9 cellular contexts compared by ENCODE assay signal in genomic region chr19:17553256-17553655, GRCh38. TPM values are rescaled to one million over a fixed set of nuclear protein-coding genes. Genes with fewer than 3 reads are reported as not detected.
DNase-seq lines count a peak whose midpoint lies in the region; ATAC-seq and TF ChIP-seq lines count a peak whose summit lies in the region.
"Had no signal": no experiment of that assay in that cellular context is flagged by ENCODE, and none has a peak within 500 bp of the region (broad histone marks: within the 10 kb centered on the region; RNA-seq: fewer than 3 reads in every experiment).

No MANE protein-coding gene starts in this region.

- TF ChIP-seq CTCF in NB4 (IDR thresholded peaks at IDR 0.05; ENCODE audit: low read depth, low read length) (no peak), astrocyte of the spinal cord (IDR thresholded peaks at IDR 0.05; ENCODE audit: low read depth, low read length) (no peak), liver (IDR thresholded peaks at IDR 0.05; ENCODE audit: low read depth, low read length, missing input control) (no peak), uterus (IDR thresholded peaks at IDR 0.05) (peak in 1 of 4 experiments; percentile 5)

- intact Hi-C loops in uterus (cut with DNase I; ENCODE audit: low total_unique reads) = no loop called here

- H3K27me3 ChIP-seq in liver (ENCODE audit: control insufficient read depth in 4 of 4, insufficient read depth in 4 of 4, low read length in 3 of 4) = no peaks in the 10 kb centered on the region
- H3K27me3 ChIP-seq in uterus = no peaks in the 10 kb centered on the region

- in situ Hi-C loops in astrocyte of the spinal cord (cut with HindIII; ENCODE audit: low sequenced_read_pairs) = no loop called here

- H3K27ac ChIP-seq in liver (ENCODE audit: low read depth in 1 of 2, low read length in 2 of 2) (peak overlapping the region in 1 of 2 donors; percentile 1), uterus (peak overlapping the region; percentile 44 to 63)

- H3K4me3 ChIP-seq in NB4 (ENCODE audit: low read depth, low read length) (no peak overlapping the region), astrocyte of the spinal cord (ENCODE audit: low read depth, low read length) (no peak overlapping the region), liver (ENCODE audit: low read depth in 1 of 3, low read length in 3 of 3) (no peak overlapping the region), uterus (no peak overlapping the region)

- no peak for ATAC-seq in GM21515 (IDR thresholded peaks at IDR 0.05; ENCODE audit: unreplicated experiment)

- H3K36me3 ChIP-seq in liver (ENCODE audit: control insufficient read depth in 4 of 4, insufficient read depth in 3 of 4, low read depth in 1 of 4, low read length in 3 of 4) (no peaks in the 10 kb centered on the region), uterus (no peaks in the 10 kb centered on the region)

- TF ChIP-seq RAD21 in liver (IDR thresholded peaks at IDR 0.05) = peak in 1 of 2 donors; percentile 22

- H3K9ac ChIP-seq in liver (ENCODE audit: low read depth in 1 of 2, low read length in 2 of 2) = no peak overlapping the region

- H3K4me1 ChIP-seq in liver (ENCODE audit: control insufficient read depth in 4 of 4, insufficient read depth in 4 of 4, low read length in 3 of 4) (peaks cover 4 to 16% (median 9%) of the 10 kb centered on the region in 4 donors), uterus (peaks cover 0 to 8% of the 10 kb centered on the region in 2 donors)

- TF ChIP-seq POLR2A in NB4 (IDR thresholded peaks at IDR 0.05; ENCODE audit: extremely low read depth, insufficient read length) (no peak), uterus (IDR thresholded peaks at IDR 0.05) (no peak)

- no peaks in the 10 kb centered on the region for H3K9me3 ChIP-seq in liver (ENCODE audit: control insufficient read depth in 4 of 4, low read length in 3 of 4)
- no peaks in the 10 kb centered on the region for H3K9me3 ChIP-seq in uterus

- DNase-seq in Ammon's horn (ENCODE audit: low spot score) = peak; percentile 64
- DNase-seq in NB4 (ENCODE audit: low read depth) = peak; percentile 66
- peak; percentile 93 for DNase-seq in astrocyte of the spinal cord (ENCODE audit: low read depth, low spot score)
- DNase-seq in uterus = peak; percentile 76 to 87
- no peak for DNase-seq in activated naive CD4-positive, alpha-beta T cell treated with anti-CD3 and anti-CD28 coated beads, Interleukin-2, amount 50 U/mL, for 16 hours
- DNase-seq in SIG-M5 treated with dmso at 0.1 percent for 504 hours (lab: John Stamatoyannopoulos, UW; ENCODE audit: unreplicated experiment) = no peak
- DNase-seq: activated naive CD8-positive, alpha-beta T cell treated with anti-CD3 and anti-CD28 coated beads, Interleukin-2, amount 10 ng/mL, durations not matched to agents 7 days and 5 days had no signal

- 41% methylated on average over 7 of the region's 7 CpGs for WGBS in liver

TF ChIP-seq in liver, 16 proteins besides CTCF, POLR2A, EP300 and RAD21:
- TF ChIP-seq FOXA1 (IDR thresholded peaks at IDR 0.05) = no peak
- TF ChIP-seq HNF4G (IDR thresholded peaks at IDR 0.05) = no peak
- TF ChIP-seq NR2F2 (IDR thresholded peaks at IDR 0.05) = peak; percentile 94
- peak in 1 of 2 donors; percentile 23 for TF ChIP-seq GABPA (IDR thresholded peaks at IDR 0.05 in 1 of 2, conservative IDR thresholded peaks at IDR 0.05 in 1 of 2)
- TF ChIP-seq EGR1 (IDR thresholded peaks at IDR 0.05; ENCODE audit: low read depth in 2 of 2) = no peak
- no peak for TF ChIP-seq YY1 (IDR thresholded peaks at IDR 0.05)
- peak; percentile 13 to 16 for TF ChIP-seq RXRA (IDR thresholded peaks at IDR 0.05)
- TF ChIP-seq SP1 (IDR thresholded peaks at IDR 0.05) = peak; percentile 45
- no peak for TF ChIP-seq JUND (IDR thresholded peaks at IDR 0.05)
- no peak for TF ChIP-seq TAF1 (conservative IDR thresholded peaks at IDR 0.05)
- no peak for TF ChIP-seq ATF3 (IDR thresholded peaks at IDR 0.05)
- peak; percentile 17 for TF ChIP-seq MAX (IDR thresholded peaks at IDR 0.05)
- peak; percentile 41 for TF ChIP-seq ZBTB33 (IDR thresholded peaks at IDR 0.05)

RNA-seq across cellular contexts. Expression of gene COLGALT1, which starts 2.2 kb away (rescaled TPM):
- total RNA-seq in liver = 10 to 100 TPM; 22.4 to 32.2 TPM
- 10 to 100 TPM; 14.4 to 22.5 TPM for polyA plus RNA-seq in liver
- total RNA-seq in uterus = 10 to 100 TPM; 24.6 to 56.6 (median 52.0) TPM

RNA-seq across cellular contexts. Expression of gene PGLS, which starts 41.8 kb away (rescaled TPM):
- 10 to 100 TPM; 16.9 to 25.7 TPM for total RNA-seq in liver
- 10 to 100 TPM; 32.8 to 62.2 TPM for polyA plus RNA-seq in liver
- 10 to 100 TPM; 16.9 to 41.0 (median 34.1) TPM for total RNA-seq in uterus

Comparison
In these comparisons a context has a peak if more than half of its experiments do, and no peak if none do; other contexts are left out.
1. DNase-seq: peak in Ammon's horn (single experiment), NB4 (single experiment), astrocyte of the spinal cord (single experiment) and uterus (2 of 2); none in activated naive CD4-positive, alpha-beta T cell treated with anti-CD3 and anti-CD28 coated beads, Interleukin-2, amount 50 U/mL, for 16 hours (single experiment) and SIG-M5 treated with dmso at 0.1 percent for 504 hours (single experiment).